ENCODE assay signal across 17 cellular contexts in genomic region chr17:79616801-79617200, GRCh38. TPM values are rescaled to one million over a fixed set of nuclear protein-coding genes. Genes with fewer than 3 reads are reported as not detected.
DNase-seq lines count a peak whose midpoint lies in the region; ATAC-seq and TF ChIP-seq lines count a peak whose summit lies in the region.
"Had no signal": no experiment of that assay in that cellular context is flagged by ENCODE, and none has a peak within 500 bp of the region (broad histone marks: within the 10 kb centered on the region; RNA-seq: fewer than 3 reads in every experiment).

No MANE protein-coding gene starts in this region.

- H3K9me3 Mint-ChIP-seq in endodermal cell (no peaks in the 10 kb centered on the region), GM23338 (peaks cover 7% of the 10 kb centered on the region; the same call in 2 of the 3 replicates)
- H3K9me3 Mint-ChIP-seq in effector memory CD8-positive, alpha-beta T cell = no peaks in the 10 kb centered on the region
- H3K9me3 Mint-ChIP-seq in CD8-positive, alpha-beta memory T cell = no peaks in the 10 kb centered on the region
- H3K9me3 Mint-ChIP-seq: CD4-positive, alpha-beta T cell had no signal

- no peak overlapping the region for H3K27ac ChIP-seq in endodermal cell (ENCODE audit: low read depth, low read length)
- H3K27ac ChIP-seq in osteoblast (ENCODE audit: low read depth, low read length) = no peak overlapping the region
- no peak overlapping the region for H3K27ac ChIP-seq in CD8-positive, alpha-beta memory T cell (ENCODE audit: low read depth, low read length)
- H3K27ac ChIP-seq in GM23338 (ENCODE audit: low read depth) = no peak overlapping the region

- H4K20me1 ChIP-seq in osteoblast (ENCODE audit: insufficient read depth, low read length) = no peaks in the 10 kb centered on the region
- H4K20me1 ChIP-seq in GM23338 (replicated peaks; ENCODE audit: insufficient read depth) = no peaks in the 10 kb centered on the region

- H3K4me3 Mint-ChIP-seq in endodermal cell (no peak overlapping the region), GM23338 (no peak overlapping the region)
- no peak overlapping the region for H3K4me3 Mint-ChIP-seq in effector memory CD8-positive, alpha-beta T cell
- H3K4me3 Mint-ChIP-seq in CD8-positive, alpha-beta memory T cell = no peak overlapping the region
- H3K4me3 Mint-ChIP-seq: CD4-positive, alpha-beta T cell had no signal

- WGBS in endodermal cell (ENCODE audit: insufficient coverage in 1 of 2, insufficient read length in 1 of 2), 2 experiments = 91 to 97% methylated on average over 10 of the region's 10 CpGs

- peak; percentile 1 for DNase-seq in BE2C
- peak; percentile 53 for DNase-seq in G401 (ENCODE audit: low spot score)
- DNase-seq in endodermal cell = peak; percentile 29
- DNase-seq in osteoblast (ENCODE audit: insufficient read length, low spot score, missing footprints) = peak; percentile 35
- no peak for DNase-seq in effector memory CD8-positive, alpha-beta T cell
- DNase-seq in CD8-positive, alpha-beta memory T cell = no peak
- DNase-seq in GM23338 (ENCODE audit: low spot score) = no peak
- DNase-seq: ACHN; AML-193; CD4-positive, alpha-beta T cell; NCI-H1417; NCI-H187 treated with DMSO at 0.1 percent for 48 hours; NCI-H345; NCI-H526; SIG-M5 had no signal

- H3K9me2 ChIP-seq in GM23338 (ENCODE audit: insufficient read depth) = no peaks in the 10 kb centered on the region

- H3K36me3 Mint-ChIP-seq in endodermal cell (ENCODE audit: low read depth) (no peaks in the 10 kb centered on the region), GM23338 (ENCODE audit: low read depth) (no peaks in the 10 kb centered on the region)
- H3K36me3 Mint-ChIP-seq in effector memory CD8-positive, alpha-beta T cell (ENCODE audit: insufficient read depth) = peaks cover 8% of the 10 kb centered on the region
- H3K36me3 Mint-ChIP-seq in CD8-positive, alpha-beta memory T cell = peaks cover 0 to 1% (median 0%) of the 10 kb centered on the region in 3 donors

- H3K4me1 Mint-ChIP-seq in endodermal cell (no peaks in the 10 kb centered on the region), GM23338 (peaks cover 28% of the 10 kb centered on the region)
- no peaks in the 10 kb centered on the region for H3K4me1 Mint-ChIP-seq in effector memory CD8-positive, alpha-beta T cell (ENCODE audit: low read depth in 2 of 2)
- no peaks in the 10 kb centered on the region for H3K4me1 Mint-ChIP-seq in CD8-positive, alpha-beta memory T cell

- H3K9me3 ChIP-seq in BE2C = no peaks in the 10 kb centered on the region
- H3K9me3 ChIP-seq in endodermal cell (ENCODE audit: control insufficient read depth, low read length) = no peaks in the 10 kb centered on the region
- no peaks in the 10 kb centered on the region for H3K9me3 ChIP-seq in osteoblast (ENCODE audit: low read depth, low read length)
- H3K9me3 ChIP-seq in CD8-positive, alpha-beta memory T cell (ENCODE audit: low read length) = no peaks in the 10 kb centered on the region

- no peak overlapping the region for H3K9ac ChIP-seq in endodermal cell (ENCODE audit: extremely low read depth, low read length, poor library complexity, severe bottlenecking)

- H3K36me3 ChIP-seq in BE2C (no peaks in the 10 kb centered on the region), endodermal cell (ENCODE audit: control insufficient read depth, insufficient read depth, low read length) (no peaks in the 10 kb centered on the region), osteoblast (ENCODE audit: insufficient read depth, low read length) (no peaks in the 10 kb centered on the region), GM23338 (ENCODE audit: insufficient read depth) (no peaks in the 10 kb centered on the region)
- H3K36me3 ChIP-seq in CD8-positive, alpha-beta memory T cell (ENCODE audit: insufficient read depth, low read length) = no peaks in the 10 kb centered on the region

- in situ Hi-C loops in G401 (cut with HindIII; ENCODE audit: low sequenced_read_pairs) = no loop called here

- POLR2A ChIA-PET in CD8-positive, alpha-beta memory T cell (lab: Charles Lee) = no interaction called here

- no peak overlapping the region for H3K4me3 ChIP-seq in BE2C (ENCODE audit: low read depth, low read length)
- H3K4me3 ChIP-seq in endodermal cell (ENCODE audit: low read length) = no peak overlapping the region
- no peak overlapping the region for H3K4me3 ChIP-seq in osteoblast (ENCODE audit: insufficient read depth, low read length)
- no peak overlapping the region for H3K4me3 ChIP-seq in CD8-positive, alpha-beta memory T cell (ENCODE audit: low read length)
- H3K4me3 ChIP-seq in GM23338 = no peak overlapping the region
- H3K4me3 ChIP-seq: K562 had no signal

- no peak overlapping the region for H3K27ac Mint-ChIP-seq in endodermal cell
- no peak overlapping the region for H3K27ac Mint-ChIP-seq in effector memory CD8-positive, alpha-beta T cell
- no peak overlapping the region for H3K27ac Mint-ChIP-seq in CD8-positive, alpha-beta memory T cell
- H3K27ac Mint-ChIP-seq in GM23338 = no peak overlapping the region
- H3K27ac Mint-ChIP-seq: CD4-positive, alpha-beta T cell had no signal

- no peak overlapping the region for H2AFZ ChIP-seq in osteoblast (ENCODE audit: low read length)
- H2AFZ ChIP-seq in GM23338 = no peak overlapping the region

- peaks cover 44% of the 10 kb centered on the region for H3K27me3 Mint-ChIP-seq in endodermal cell (ENCODE audit: insufficient read depth)
- peaks cover 54 to 62% of the 10 kb centered on the region in 2 donors for H3K27me3 Mint-ChIP-seq in effector memory CD8-positive, alpha-beta T cell
- peaks cover 29 to 46% of the 10 kb centered on the region in 2 donors for H3K27me3 Mint-ChIP-seq in CD8-positive, alpha-beta memory T cell
- peaks cover 39% of the 10 kb centered on the region for H3K27me3 Mint-ChIP-seq in GM23338 (ENCODE audit: insufficient read depth, low read depth, poor library complexity)

- TF ChIP-seq CTCF in BE2C (IDR thresholded peaks at IDR 0.05; ENCODE audit: low read depth, low read length) = no peak
- TF ChIP-seq CTCF in endodermal cell (conservative IDR thresholded peaks at IDR 0.05) = no peak
- no peak for TF ChIP-seq CTCF in osteoblast (IDR thresholded peaks at IDR 0.05; ENCODE audit: extremely low read depth, low read depth, low read length)
- no peak for TF ChIP-seq CTCF in GM23338 (conservative IDR thresholded peaks at IDR 0.05; ENCODE audit: low read depth in 2 of 2)

- no peak overlapping the region for H3K4me2 ChIP-seq in osteoblast (ENCODE audit: insufficient read depth, low read length)
- no peak overlapping the region for H3K4me2 ChIP-seq in GM23338

- H3F3A ChIP-seq in GM23338 (replicated peaks; ENCODE audit: low read depth) = peaks cover 10% of the 10 kb centered on the region

- H3K27me3 ChIP-seq in BE2C (peaks cover 81% of the 10 kb centered on the region), endodermal cell (ENCODE audit: control insufficient read depth, insufficient read depth, low read length, poor library complexity, severe bottlenecking) (peaks cover 42% of the 10 kb centered on the region), osteoblast (ENCODE audit: insufficient read depth, low read length) (peaks cover 28% of the 10 kb centered on the region), GM23338 (ENCODE audit: insufficient read depth) (peaks cover 9% of the 10 kb centered on the region)
- H3K27me3 ChIP-seq in CD8-positive, alpha-beta memory T cell (ENCODE audit: insufficient read depth, low read length, poor library complexity, severe bottlenecking) = no peaks in the 10 kb centered on the region

- H3K79me2 ChIP-seq in osteoblast (ENCODE audit: insufficient read depth, low read length) (no peaks in the 10 kb centered on the region), GM23338 (replicated peaks; ENCODE audit: insufficient read depth) (no peaks in the 10 kb centered on the region)

- no peaks in the 10 kb centered on the region for H3K4me1 ChIP-seq in BE2C
- H3K4me1 ChIP-seq in endodermal cell (ENCODE audit: control insufficient read depth, insufficient read depth, low read length) = no peaks in the 10 kb centered on the region
- no peaks in the 10 kb centered on the region for H3K4me1 ChIP-seq in osteoblast (ENCODE audit: insufficient read depth, low read length)
- no peaks in the 10 kb centered on the region for H3K4me1 ChIP-seq in CD8-positive, alpha-beta memory T cell (ENCODE audit: insufficient read depth, low read length)
- no peaks in the 10 kb centered on the region for H3K4me1 ChIP-seq in GM23338 (ENCODE audit: insufficient read depth)

- CTCF ChIA-PET in CD8-positive, alpha-beta memory T cell (lab: Charles Lee) = no interaction called here

- ATAC-seq in effector memory CD8-positive, alpha-beta T cell (replicated peaks) = no peak
- ATAC-seq in GM21367 (IDR thresholded peaks at IDR 0.05; ENCODE audit: unreplicated experiment) = no peak
- no peak for ATAC-seq in GM23338
- ATAC-seq: K562 had no signal

TF ChIP-seq in GM23338, 12 proteins besides CTCF, POLR2A, EP300 and RAD21:
- TF ChIP-seq EZH2phosphoT487 (IDR thresholded peaks at IDR 0.05; ENCODE audit: unreplicated experiment) (no peak), NANOG (IDR thresholded peaks at IDR 0.05; ENCODE audit: borderline replicate concordance) (no peak)
TF ChIP-seq in GM23338: peak in this region for 0.

RNA-seq across cellular contexts. Expression of gene RBFOX3, which starts 6.0 kb away (rescaled TPM):
- polyA plus RNA-seq in BE2C (2012; ENCODE audit: insufficient read depth, insufficient read length, low read depth) = 0.25 TPM
- not detected in 2 replicates for total RNA-seq in G401 (2014; rRNA removed; shearing (Covaris generic))
- total RNA-seq in endodermal cell (1 to 10 TPM; 2.6 to 7.3 TPM), osteoblast (not detected in 2 replicates)
- 6.3 TPM for polyA plus RNA-seq in endodermal cell (2013, experiment 1 of 2)
- 6.3 TPM for polyA plus RNA-seq in endodermal cell (2013, experiment 2 of 2)
- total RNA-seq in CD8-positive, alpha-beta memory T cell = not detected
- not detected for polyA plus RNA-seq in CD8-positive, alpha-beta memory T cell
- total RNA-seq in GM23338 (2014; rRNA removed; shearing (Covaris generic)) = 9.7 and 13.3 TPM in 2 replicates
- polyA plus RNA-seq in GM23338 (2016; fragmentation: Nextera tagmentation; extraction: Ambion mirVana) = 36.4 and 40.4 TPM in 2 replicates
- total RNA-seq: CD4-positive, alpha-beta T cell; K562 had no signal
- polyA plus RNA-seq: K562 had no signal

Comparison
In these comparisons a context has a peak if more than half of its experiments do, and no peak if none do; other contexts are left out.
1. DNase-seq: peak in BE2C (single experiment), G401 (single experiment), endodermal cell (single experiment) and osteoblast (single experiment); none in effector memory CD8-positive, alpha-beta T cell (0 of 3), CD8-positive, alpha-beta memory T cell (0 of 5) and GM23338 (single experiment).